In genomic region chr11:129148487-129148886, GRCh38 we compare ENCODE assay signal across 2 cellular contexts.
A peak's percentile ranks its signal among the peaks of the same experiment; 100 is the strongest.
TF ChIP-seq lines count a peak whose summit lies in the region.

No MANE protein-coding gene starts in this region.

TF ChIP-seq in A549, 52 proteins besides CTCF, POLR2A, EP300 and RAD21:
- TF ChIP-seq POLR2AphosphoS2 (conservative IDR thresholded peaks at IDR 0.05; ENCODE audit: low read length) (no peak), CHD4 (IDR thresholded peaks at IDR 0.05; ENCODE audit: borderline replicate concordance) (no peak), CEBPB (IDR thresholded peaks at IDR 0.05) (no peak), ZNF302 (CRISPR knock-in tag; IDR thresholded peaks at IDR 0.05) (no peak), TP53 (CRISPR knock-in tag; IDR thresholded peaks at IDR 0.05) (no peak), HDAC2 (IDR thresholded peaks at IDR 0.05) (no peak), RFX5 (IDR thresholded peaks at IDR 0.05) (no peak), ESRRA (IDR thresholded peaks at IDR 0.05; ENCODE audit: borderline replicate concordance, low read length) (no peak), CHD2 (IDR thresholded peaks at IDR 0.05; ENCODE audit: low read length, partially characterized antibody) (no peak), RCOR1 (IDR thresholded peaks at IDR 0.05; ENCODE audit: low read depth, low read length) (no peak), CBX2 (IDR thresholded peaks at IDR 0.05; ENCODE audit: borderline replicate concordance, low read depth) (no peak), BHLHE40 (IDR thresholded peaks at IDR 0.05; ENCODE audit: low read depth, low read length) (no peak)

TF ChIP-seq in HEK293, 187 proteins besides CTCF, POLR2A, EP300 and RAD21:
- 0 out of 2 replicates have a peak, but pooled peaks have one; percentile 17 for TF ChIP-seq ZIC2 (tag by site-specific recombination; IDR thresholded peaks at IDR 0.05)
- TF ChIP-seq ZNF184 (tag by site-specific recombination; IDR thresholded peaks at IDR 0.05): no peak
- TF ChIP-seq, protein P1, sequence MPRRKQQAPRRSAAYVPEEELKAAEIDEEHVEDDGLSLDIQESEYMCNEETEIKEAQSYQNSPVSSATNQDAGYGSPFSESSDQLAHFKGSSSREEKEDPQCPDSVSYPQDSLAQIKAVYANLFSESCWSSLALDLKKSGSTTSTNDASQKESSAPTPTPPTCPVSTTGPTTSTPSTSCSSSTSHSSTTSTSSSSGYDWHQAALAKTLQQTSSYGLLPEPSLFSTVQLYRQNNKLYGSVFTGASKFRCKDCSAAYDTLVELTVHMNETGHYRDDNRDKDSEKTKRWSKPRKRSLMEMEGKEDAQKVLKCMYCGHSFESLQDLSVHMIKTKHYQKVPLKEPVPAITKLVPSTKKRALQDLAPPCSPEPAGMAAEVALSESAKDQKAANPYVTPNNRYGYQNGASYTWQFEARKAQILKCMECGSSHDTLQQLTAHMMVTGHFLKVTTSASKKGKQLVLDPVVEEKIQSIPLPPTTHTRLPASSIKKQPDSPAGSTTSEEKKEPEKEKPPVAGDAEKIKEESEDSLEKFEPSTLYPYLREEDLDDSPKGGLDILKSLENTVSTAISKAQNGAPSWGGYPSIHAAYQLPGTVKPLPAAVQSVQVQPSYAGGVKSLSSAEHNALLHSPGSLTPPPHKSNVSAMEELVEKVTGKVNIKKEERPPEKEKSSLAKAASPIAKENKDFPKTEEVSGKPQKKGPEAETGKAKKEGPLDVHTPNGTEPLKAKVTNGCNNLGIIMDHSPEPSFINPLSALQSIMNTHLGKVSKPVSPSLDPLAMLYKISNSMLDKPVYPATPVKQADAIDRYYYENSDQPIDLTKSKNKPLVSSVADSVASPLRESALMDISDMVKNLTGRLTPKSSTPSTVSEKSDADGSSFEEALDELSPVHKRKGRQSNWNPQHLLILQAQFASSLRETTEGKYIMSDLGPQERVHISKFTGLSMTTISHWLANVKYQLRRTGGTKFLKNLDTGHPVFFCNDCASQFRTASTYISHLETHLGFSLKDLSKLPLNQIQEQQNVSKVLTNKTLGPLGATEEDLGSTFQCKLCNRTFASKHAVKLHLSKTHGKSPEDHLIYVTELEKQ (tag by site-specific recombination; IDR thresholded peaks at IDR 0.05; ENCODE audit: borderline replicate concordance): no peak
TF ChIP-seq in HEK293: peak in this region for 1.
